In the genomic region with DNA sequence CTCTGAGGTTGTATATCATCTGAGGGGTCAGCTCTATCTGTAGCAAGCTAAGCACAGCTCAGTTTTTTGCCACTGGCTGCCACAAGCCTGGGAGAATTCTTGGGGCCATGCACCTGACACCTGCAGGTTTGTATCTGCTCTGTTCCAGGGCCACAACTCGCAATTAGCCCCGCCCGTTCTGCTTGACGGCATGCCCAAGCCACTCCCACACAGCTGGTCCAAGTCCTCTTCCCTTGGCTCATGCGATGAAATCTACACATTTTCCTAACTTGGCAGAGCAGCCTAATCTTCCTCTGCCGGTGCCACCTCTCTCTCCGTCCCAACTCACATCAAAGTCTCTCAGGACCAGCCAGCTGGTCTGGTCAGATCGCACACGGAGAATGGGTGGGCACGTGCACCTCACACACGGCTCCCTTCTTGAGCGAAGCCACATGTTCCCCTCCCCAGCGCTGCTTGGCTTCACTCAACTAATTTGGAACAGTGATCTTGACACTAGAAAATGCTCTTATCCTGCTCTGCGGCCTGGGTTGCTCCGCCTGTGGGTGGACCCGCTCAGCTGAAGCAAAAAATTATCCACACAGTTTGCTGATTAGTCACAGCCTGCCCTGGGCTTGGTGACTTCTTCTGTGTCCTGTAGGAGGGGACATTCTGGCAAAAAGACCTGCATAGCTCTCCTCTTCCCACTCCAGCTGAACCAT, we compare ENCODE assay signal across 1 cellular context.
TF ChIP-seq lines count a peak whose summit lies in the region.

No MANE protein-coding gene starts in this region.

TF ChIP-seq in HCT116, 20 proteins besides CTCF, POLR2A, EP300 and RAD21 (continued from another document):
- TF ChIP-seq, protein P1, sequence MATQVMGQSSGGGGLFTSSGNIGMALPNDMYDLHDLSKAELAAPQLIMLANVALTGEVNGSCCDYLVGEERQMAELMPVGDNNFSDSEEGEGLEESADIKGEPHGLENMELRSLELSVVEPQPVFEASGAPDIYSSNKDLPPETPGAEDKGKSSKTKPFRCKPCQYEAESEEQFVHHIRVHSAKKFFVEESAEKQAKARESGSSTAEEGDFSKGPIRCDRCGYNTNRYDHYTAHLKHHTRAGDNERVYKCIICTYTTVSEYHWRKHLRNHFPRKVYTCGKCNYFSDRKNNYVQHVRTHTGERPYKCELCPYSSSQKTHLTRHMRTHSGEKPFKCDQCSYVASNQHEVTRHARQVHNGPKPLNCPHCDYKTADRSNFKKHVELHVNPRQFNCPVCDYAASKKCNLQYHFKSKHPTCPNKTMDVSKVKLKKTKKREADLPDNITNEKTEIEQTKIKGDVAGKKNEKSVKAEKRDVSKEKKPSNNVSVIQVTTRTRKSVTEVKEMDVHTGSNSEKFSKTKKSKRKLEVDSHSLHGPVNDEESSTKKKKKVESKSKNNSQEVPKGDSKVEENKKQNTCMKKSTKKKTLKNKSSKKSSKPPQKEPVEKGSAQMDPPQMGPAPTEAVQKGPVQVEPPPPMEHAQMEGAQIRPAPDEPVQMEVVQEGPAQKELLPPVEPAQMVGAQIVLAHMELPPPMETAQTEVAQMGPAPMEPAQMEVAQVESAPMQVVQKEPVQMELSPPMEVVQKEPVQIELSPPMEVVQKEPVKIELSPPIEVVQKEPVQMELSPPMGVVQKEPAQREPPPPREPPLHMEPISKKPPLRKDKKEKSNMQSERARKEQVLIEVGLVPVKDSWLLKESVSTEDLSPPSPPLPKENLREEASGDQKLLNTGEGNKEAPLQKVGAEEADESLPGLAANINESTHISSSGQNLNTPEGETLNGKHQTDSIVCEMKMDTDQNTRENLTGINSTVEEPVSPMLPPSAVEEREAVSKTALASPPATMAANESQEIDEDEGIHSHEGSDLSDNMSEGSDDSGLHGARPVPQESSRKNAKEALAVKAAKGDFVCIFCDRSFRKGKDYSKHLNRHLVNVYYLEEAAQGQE (IDR thresholded peaks at IDR 0.05; ENCODE audit: low read depth) = no peak
- TF ChIP-seq ZNF274 (IDR thresholded peaks at IDR 0.05; ENCODE audit: low read depth, low read length) (no peak), CBX3 (IDR thresholded peaks at IDR 0.05; ENCODE audit: low read depth) (no peak)
